In genomic region chr5:34415559-34416198, GRCh38 we compare ENCODE assay signal across 10 cellular contexts.
A peak's percentile ranks its signal among the peaks of the same experiment; 100 is the strongest.
DNase-seq lines count a peak whose midpoint lies in the region; ATAC-seq and TF ChIP-seq lines count a peak whose summit lies in the region.
"Had no signal": no experiment of that assay in that cellular context is flagged by ENCODE, and none has a peak within 500 bp of the region (broad histone marks: within the 10 kb centered on the region; RNA-seq: fewer than 3 reads in every experiment).

No MANE protein-coding gene starts in this region.

- peaks cover 2% of the 10 kb centered on the region for H3K27me3 Mint-ChIP-seq in neural progenitor cell (ENCODE audit: insufficient read depth, low read depth)
- H3K27me3 Mint-ChIP-seq in T-helper 17 cell: peaks cover 19% of the 10 kb centered on the region

- ATAC-seq in GM19043 (IDR thresholded peaks at IDR 0.05; ENCODE audit: low read depth, unreplicated experiment) (peak; percentile 96), HG02623 (IDR thresholded peaks at IDR 0.05; ENCODE audit: unreplicated experiment) (peak; percentile 100), T-helper 17 cell (no peak), left lobe of liver (no peak)

- no peaks in the 10 kb centered on the region for H3K79me2 ChIP-seq in KMS-11 (ENCODE audit: insufficient read depth, low read depth)
- H3K79me2 ChIP-seq in neural progenitor cell (ENCODE audit: low read depth): no peaks in the 10 kb centered on the region
- H3K79me2 ChIP-seq: parathyroid adenoma had no signal

- TF ChIP-seq CTCF in KMS-11 (conservative IDR thresholded peaks at IDR 0.05; ENCODE audit: low read depth, low read length): no peak
- TF ChIP-seq CTCF in neural progenitor cell (IDR thresholded peaks at IDR 0.05): no peak

- H3K9ac ChIP-seq in KMS-11 (peak overlapping the region; percentile 26; the same call in 1 of the 2 replicates), neural progenitor cell (no peak overlapping the region)
- H3K9ac ChIP-seq: parathyroid adenoma had no signal

- H3K27ac ChIP-seq in KMS-11: peak overlapping the region; percentile 42
- peak overlapping the region; percentile 49 for H3K27ac ChIP-seq in neural progenitor cell
- H3K27ac ChIP-seq: parathyroid adenoma had no signal

- no peak overlapping the region for H3K4me3 ChIP-seq in KMS-11 (IDR thresholded peaks at IDR 0.05; ENCODE audit: insufficient read depth, low read depth, low read length)
- H3K4me3 ChIP-seq in neural progenitor cell: no peak overlapping the region

- peaks cover 19% of the 10 kb centered on the region for H3K9me3 ChIP-seq in neural progenitor cell (ENCODE audit: low read depth)
- H3K9me3 ChIP-seq in T-helper 17 cell (ENCODE audit: control insufficient read depth, low read length, poor library complexity, severe bottlenecking): no peaks in the 10 kb centered on the region

- H2AFZ ChIP-seq in KMS-11 (ENCODE audit: low read depth): peak overlapping the region; percentile 56
- H2AFZ ChIP-seq in neural progenitor cell (replicated peaks): peak overlapping the region; percentile 52
- H2AFZ ChIP-seq: parathyroid adenoma had no signal

- no peaks in the 10 kb centered on the region for H3K36me3 ChIP-seq in KMS-11 (ENCODE audit: insufficient read depth)
- H3K36me3 ChIP-seq in neural progenitor cell: no peaks in the 10 kb centered on the region

- H4K20me1 ChIP-seq in KMS-11 (ENCODE audit: insufficient read depth) (no peaks in the 10 kb centered on the region), neural progenitor cell (ENCODE audit: low read depth) (no peaks in the 10 kb centered on the region)

- H3K4me1 Mint-ChIP-seq in neural progenitor cell (peaks cover 18% of the 10 kb centered on the region), T-helper 17 cell (no peaks in the 10 kb centered on the region)

- H3K4me3 Mint-ChIP-seq in neural progenitor cell (no peak overlapping the region), T-helper 17 cell (no peak overlapping the region)

- H3K4me1 ChIP-seq in KMS-11 (ENCODE audit: low read depth, poor library complexity, severe bottlenecking) (peaks cover 21% of the 10 kb centered on the region), neural progenitor cell (peaks cover 26% of the 10 kb centered on the region)
- H3K4me1 ChIP-seq: parathyroid adenoma had no signal

- H3K27me3 ChIP-seq in KMS-11 (ENCODE audit: insufficient read depth, low read depth) (no peaks in the 10 kb centered on the region), neural progenitor cell (no peaks in the 10 kb centered on the region)

- peaks cover under 1% of the 10 kb centered on the region for H3K36me3 Mint-ChIP-seq in neural progenitor cell
- H3K36me3 Mint-ChIP-seq in T-helper 17 cell (ENCODE audit: low read depth): no peaks in the 10 kb centered on the region

- peaks cover 25% of the 10 kb centered on the region for H3F3A ChIP-seq in neural progenitor cell (ENCODE audit: low read depth)

- no peak overlapping the region for H3K27ac Mint-ChIP-seq in neural progenitor cell
- no peak overlapping the region for H3K27ac Mint-ChIP-seq in T-helper 17 cell

- H3K4me2 ChIP-seq in KMS-11 (peak overlapping the region; percentile 43), neural progenitor cell (no peak overlapping the region)

- H3K9me3 Mint-ChIP-seq in neural progenitor cell: peaks cover 9% of the 10 kb centered on the region

- DNase-seq in neural progenitor cell (ENCODE audit: low spot score) (no peak), T-helper 17 cell (no peak), left lobe of liver (ENCODE audit: low spot score) (no peak), cortex of kidney (lab: John Stamatoyannopoulos, UW) (no peak), anterior cingulate cortex (lab: John Stamatoyannopoulos, UW) (no peak)
- DNase-seq: NCI-H526 treated with DMSO at 0.1 percent for 48 hours had no signal

Comparison
In these comparisons a context has a peak if more than half of its experiments do, and no peak if none do; other contexts are left out.
1. ATAC-seq: peak in GM19043 (single experiment) and HG02623 (single experiment); none in T-helper 17 cell (single experiment) and left lobe of liver (single experiment).